ENCODE assay signal across 8 cellular contexts in the genomic region with DNA sequence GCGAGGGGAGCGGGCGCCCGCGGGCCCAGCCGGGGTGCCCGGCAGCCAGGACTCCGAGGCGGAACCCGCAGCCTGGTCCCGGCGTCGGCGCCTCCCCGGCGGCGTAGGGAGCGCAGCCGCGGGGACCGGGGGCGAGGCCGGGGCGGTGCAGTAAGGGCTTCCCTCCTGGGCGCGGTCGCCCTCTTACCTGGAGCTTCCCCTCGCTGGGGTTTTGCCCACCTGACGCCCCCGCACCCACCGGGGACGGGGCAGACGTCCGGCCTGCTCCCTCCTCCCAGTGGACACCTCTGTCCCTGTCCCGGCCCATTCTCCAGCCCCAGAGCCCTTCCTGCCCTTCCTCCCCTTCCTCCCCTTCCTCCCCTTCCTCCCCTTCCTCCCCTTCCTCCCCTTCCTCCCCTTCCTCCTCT. TPM values are rescaled to one million over a fixed set of nuclear protein-coding genes. Genes with fewer than 3 reads are reported as not detected.
A peak's percentile ranks its signal among the peaks of the same experiment; 100 is the strongest.
DNase-seq lines count a peak whose midpoint lies in the region; ATAC-seq and TF ChIP-seq lines count a peak whose summit lies in the region.

No MANE protein-coding gene starts in this region.

- no peaks in the 10 kb centered on the region for H3K36me3 ChIP-seq in SU-DHL-6 (ENCODE audit: low read length)
- H3K36me3 ChIP-seq in suprapubic skin: peaks cover 2% of the 10 kb centered on the region

- H2AFZ ChIP-seq in SU-DHL-6 (ENCODE audit: low read depth, low read length, severe bottlenecking): peak overlapping the region; percentile 86

- peaks cover 73% of the 10 kb centered on the region for H3K4me1 ChIP-seq in suprapubic skin

- H4K20me1 ChIP-seq in SU-DHL-6 (ENCODE audit: low read depth, low read length): peaks cover 15% of the 10 kb centered on the region; the same call in 1 of the 2 replicates

- peak overlapping the region; percentile 91 for H3K4me2 ChIP-seq in SU-DHL-6 (ENCODE audit: low read depth, low read length, poor library complexity, severe bottlenecking)

- peaks cover 10% of the 10 kb centered on the region for H3K36me3 Mint-ChIP-seq in mesothelial cell of epicardium

- no peak for TF ChIP-seq EP300 in suprapubic skin (IDR thresholded peaks at IDR 0.05)

- H3K27me3 Mint-ChIP-seq in mesothelial cell of epicardium (ENCODE audit: low read depth): no peaks in the 10 kb centered on the region

- H3K27me3 ChIP-seq in SU-DHL-6 (ENCODE audit: low read length) (no peaks in the 10 kb centered on the region), suprapubic skin (no peaks in the 10 kb centered on the region)

- TF ChIP-seq CTCF in 22Rv1 (IDR thresholded peaks at IDR 0.05): no peak; the same call in 1 of the 2 replicates
- TF ChIP-seq CTCF in SU-DHL-6 (IDR thresholded peaks at IDR 0.05; ENCODE audit: insufficient read depth, low read length, poor library complexity, severe bottlenecking): no peak
- no peak for TF ChIP-seq CTCF in choroid plexus epithelial cell (conservative IDR thresholded peaks at IDR 0.05; ENCODE audit: low read depth, low read length)
- TF ChIP-seq CTCF in mesothelial cell of epicardium (IDR thresholded peaks at IDR 0.05; ENCODE audit: unreplicated experiment): no peak
- TF ChIP-seq CTCF in suprapubic skin (IDR thresholded peaks at IDR 0.05): no peak

- no peaks in the 10 kb centered on the region for H3K9me3 Mint-ChIP-seq in mesothelial cell of epicardium

- WGBS in suprapubic skin: under 1% methylated on average over 19 of the region's 35 CpGs

- no peaks in the 10 kb centered on the region for H3K9me2 ChIP-seq in SU-DHL-6 (replicated peaks; ENCODE audit: insufficient read depth, low read length)

- peak overlapping the region; percentile 82 for H3K4me3 ChIP-seq in SU-DHL-6 (ENCODE audit: insufficient read depth, low read length, poor library complexity, severe bottlenecking)
- peak overlapping the region; percentile 94 for H3K4me3 ChIP-seq in choroid plexus epithelial cell (ENCODE audit: low read depth, low read length)
- H3K4me3 ChIP-seq in suprapubic skin: peak overlapping the region; percentile 92

- DNase-seq in choroid plexus epithelial cell (ENCODE audit: low read depth): no peak
- peak; percentile 34 to 71 for DNase-seq in mesothelial cell of epicardium (ENCODE audit: low spot score in 2 of 2, unreplicated experiment in 2 of 2)
- DNase-seq in suprapubic skin (ENCODE audit: low spot score in 2 of 2): peak in 1 of 2 donors; percentile 81
- DNase-seq in SK-N-DZ (ENCODE audit: low spot score): no peak

- peaks cover 39% of the 10 kb centered on the region for H3K79me2 ChIP-seq in SU-DHL-6 (ENCODE audit: insufficient read depth, low read length)

- H3K27ac ChIP-seq in 22Rv1 (peak overlapping the region; percentile 93), SU-DHL-6 (ENCODE audit: low read depth, low read length) (peak overlapping the region; percentile 66), suprapubic skin (peak overlapping the region; percentile 100)

- H3K9ac ChIP-seq in SU-DHL-6 (ENCODE audit: low read length): peak overlapping the region; percentile 88

- peaks cover 17% of the 10 kb centered on the region for H3K4me1 Mint-ChIP-seq in mesothelial cell of epicardium

- peaks cover 16% of the 10 kb centered on the region for H3F3A ChIP-seq in SU-DHL-6 (ENCODE audit: insufficient read depth)

- H3K9me3 ChIP-seq in SU-DHL-6 (ENCODE audit: insufficient read depth, low read length): no peaks in the 10 kb centered on the region
- H3K9me3 ChIP-seq in suprapubic skin: no peaks in the 10 kb centered on the region

- ATAC-seq in GM18517 (IDR thresholded peaks at IDR 0.05; ENCODE audit: unreplicated experiment) (peak; percentile 22), HG02970 (IDR thresholded peaks at IDR 0.05; ENCODE audit: low FRiP score, unreplicated experiment) (peak; percentile 23)

- peak overlapping the region; percentile 87 for H3K4me3 Mint-ChIP-seq in mesothelial cell of epicardium

- H3K27ac Mint-ChIP-seq in mesothelial cell of epicardium: peak overlapping the region; percentile 73

- no peak for TF ChIP-seq POLR2A in suprapubic skin (IDR thresholded peaks at IDR 0.05)

RNA-seq across cellular contexts. Expression of a gene that starts 0.4 kb away (rescaled TPM):
- total RNA-seq in mesothelial cell of epicardium (120 to 123 TPM (median 122 TPM) in 3 replicates), suprapubic skin (100 to 1,000 TPM; 115 to 747 (median 609) TPM)
- polyA plus RNA-seq in SK-N-DZ (2014; cell fraction: cytosol; rRNA removed): 6.9 and 9.3 TPM in 2 replicates
- 0.52 and 4.8 TPM in 2 replicates for polyA plus RNA-seq in SK-N-DZ (2014; cell fraction: nucleus; rRNA removed)

RNA-seq across cellular contexts. Expression of a gene that starts 30.5 kb away (rescaled TPM):
- total RNA-seq in mesothelial cell of epicardium (0.38 TPM in 1 of 3 replicates, not detected in the others), suprapubic skin (1 to 10 TPM in 2 of 4 donors, not detected in 2; 1.1 to 1.5 TPM)
- polyA plus RNA-seq in SK-N-DZ (2014; cell fraction: cytosol; rRNA removed): 220 and 279 TPM in 2 replicates
- 428 and 449 TPM in 2 replicates for polyA plus RNA-seq in SK-N-DZ (2014; cell fraction: nucleus; rRNA removed)

RNA-seq across cellular contexts. Expression of a gene that starts 58.6 kb away (rescaled TPM):
- total RNA-seq in mesothelial cell of epicardium (29.5 to 30.8 TPM (median 29.8 TPM) in 3 replicates), suprapubic skin (10 to 100 TPM in 1 of 4 donors, 1 to 10 TPM in 3; 4.0 to 14.6 (median 5.9) TPM)
- 51.9 and 59.1 TPM in 2 replicates for polyA plus RNA-seq in SK-N-DZ (2014; cell fraction: cytosol; rRNA removed)
- 145 and 224 TPM in 2 replicates for polyA plus RNA-seq in SK-N-DZ (2014; cell fraction: nucleus; rRNA removed)

Comparison
In these comparisons a context has a peak if more than half of its experiments do, and no peak if none do; other contexts are left out.
1. DNase-seq: peak in mesothelial cell of epicardium (2 of 2); none in choroid plexus epithelial cell (single experiment) and SK-N-DZ (single experiment).
2. Peak in every context shown above with its lines, with median percentiles within 50 percentile points of each other: H3K27ac ChIP-seq and H3K4me3 ChIP-seq.